1 cellular context compared by ENCODE assay signal in genomic region chr10:117216028-117216427, GRCh38.
TF ChIP-seq lines count a peak whose summit lies in the region.

No MANE protein-coding gene starts in this region.

TF ChIP-seq in GM12878, 131 proteins besides CTCF, POLR2A, EP300 and RAD21:
- TF ChIP-seq TAF1 (IDR thresholded peaks at IDR 0.05; ENCODE audit: borderline replicate concordance, low read depth, low read length) (no peak), CUX1 (IDR thresholded peaks at IDR 0.05; ENCODE audit: insufficient replicate concordance, low read depth, low read length) (no peak), HCFC1 (IDR thresholded peaks at IDR 0.05; ENCODE audit: low read length) (no peak), NFIC (IDR thresholded peaks at IDR 0.05; ENCODE audit: low read depth, low read length) (no peak), E2F4 (IDR thresholded peaks at IDR 0.05; ENCODE audit: low read depth, low read length) (no peak), MEF2A (IDR thresholded peaks at IDR 0.05; ENCODE audit: insufficient read depth, low read depth, low read length) (no peak), SMAD5 (IDR thresholded peaks at IDR 0.05; ENCODE audit: low read depth) (no peak), EZH2 (IDR thresholded peaks at IDR 0.05; ENCODE audit: borderline replicate concordance, control insufficient read depth, low read depth, low read length) (no peak), BMI1 (IDR thresholded peaks at IDR 0.05; ENCODE audit: borderline replicate concordance) (no peak), POLR2AphosphoS2 (IDR thresholded peaks at IDR 0.05; ENCODE audit: low read depth, low read length) (no peak)
- TF ChIP-seq, protein P1, sequence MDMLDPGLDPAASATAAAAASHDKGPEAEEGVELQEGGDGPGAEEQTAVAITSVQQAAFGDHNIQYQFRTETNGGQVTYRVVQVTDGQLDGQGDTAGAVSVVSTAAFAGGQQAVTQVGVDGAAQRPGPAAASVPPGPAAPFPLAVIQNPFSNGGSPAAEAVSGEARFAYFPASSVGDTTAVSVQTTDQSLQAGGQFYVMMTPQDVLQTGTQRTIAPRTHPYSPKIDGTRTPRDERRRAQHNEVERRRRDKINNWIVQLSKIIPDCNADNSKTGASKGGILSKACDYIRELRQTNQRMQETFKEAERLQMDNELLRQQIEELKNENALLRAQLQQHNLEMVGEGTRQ (IDR thresholded peaks at IDR 0.05; ENCODE audit: borderline replicate concordance, low read depth, low read length): no peak
